Comparison of ENCODE assay signal across 8 cellular contexts in genomic region chr7:155598810-155599210, GRCh38. TPM values are rescaled to one million over a fixed set of nuclear protein-coding genes. Genes with fewer than 3 reads are reported as not detected.
A peak's percentile ranks its signal among the peaks of the same experiment; 100 is the strongest.
DNase-seq lines count a peak whose midpoint lies in the region; ATAC-seq and TF ChIP-seq lines count a peak whose summit lies in the region.

No MANE protein-coding gene starts in this region.

- H3K27ac Mint-ChIP-seq in activated CD4-positive, alpha-beta T cell treated with anti-CD3 and anti-CD28 coated beads for 36 hours: no peak overlapping the region

- peak; percentile 29 for DNase-seq in GM12864 (ENCODE audit: low read depth)
- DNase-seq in NCI-H2227 (lab: John Stamatoyannopoulos, UW; ENCODE audit: unreplicated experiment): peak; percentile 89
- DNase-seq in activated CD4-positive, alpha-beta T cell treated with anti-CD3 and anti-CD28 coated beads for 36 hours: peak; percentile 91
- DNase-seq in cerebellum (ENCODE audit: low spot score): peak; percentile 84
- peak; percentile 52 to 90 for DNase-seq in left colon
- peak; percentile 92 for DNase-seq in stimulated activated CD4-positive, alpha-beta T cell treated with anti-CD3 and anti-CD28 coated beads, Interleukin-2, amount 100 ng/mL, for 48 hours

- peak; percentile 66 for ATAC-seq in HG03095 (IDR thresholded peaks at IDR 0.05; ENCODE audit: unreplicated experiment)
- peak; percentile 78 for ATAC-seq in activated CD4-positive, alpha-beta T cell treated with anti-CD3 and anti-CD28 coated beads for 36 hours
- ATAC-seq in left colon: peak; percentile 84
- ATAC-seq in HG02610 (IDR thresholded peaks at IDR 0.05; ENCODE audit: unreplicated experiment): no peak

- no peaks in the 10 kb centered on the region for H3K36me3 Mint-ChIP-seq in activated CD4-positive, alpha-beta T cell treated with anti-CD3 and anti-CD28 coated beads for 36 hours (ENCODE audit: low read depth)

- no peak overlapping the region for H3K4me3 Mint-ChIP-seq in activated CD4-positive, alpha-beta T cell treated with anti-CD3 and anti-CD28 coated beads for 36 hours

- H3K27me3 Mint-ChIP-seq in activated CD4-positive, alpha-beta T cell treated with anti-CD3 and anti-CD28 coated beads for 36 hours: peaks cover 27% of the 10 kb centered on the region

- no peaks in the 10 kb centered on the region for H3K9me3 Mint-ChIP-seq in activated CD4-positive, alpha-beta T cell treated with anti-CD3 and anti-CD28 coated beads for 36 hours (ENCODE audit: low read depth)

- CTCF ChIA-PET in activated CD4-positive, alpha-beta T cell treated with anti-CD3 and anti-CD28 coated beads for 36 hours (lab: Charles Lee): interaction anchor here (0.6 to 5.2 kb wide), 46 partner anchors 11 to 686 kb away, joined by 3 to 101 read pairs (median 5); partner anchors contain the start of gene RBM33

- intact Hi-C loops in activated CD4-positive, alpha-beta T cell treated with anti-CD3 and anti-CD28 coated beads for 36 hours (cut with DNase I, micrococcal nuclease): loop anchor here (1.0 to 2.0 kb wide), 4 partner anchors 46 to 169 kb away; partner anchors contain the start of gene RBM33 (in 1 of the 2)
- intact Hi-C loops in left colon (cut with DNase I, micrococcal nuclease): loop anchor here in 1 of 2 donors (5.0 kb wide), 1 partner anchor 138 kb away; no protein-coding TSS in a partner anchor

- H3K4me1 Mint-ChIP-seq in activated CD4-positive, alpha-beta T cell treated with anti-CD3 and anti-CD28 coated beads for 36 hours: peaks cover 9% of the 10 kb centered on the region

- peak; percentile 91 for TF ChIP-seq CTCF in GM12864 (IDR thresholded peaks at IDR 0.05; ENCODE audit: low read depth, low read length, missing control alignments)

- POLR2A ChIA-PET in activated CD4-positive, alpha-beta T cell treated with anti-CD3 and anti-CD28 coated beads for 36 hours (lab: Charles Lee): no interaction called here

- H3K4me3 ChIP-seq in GM12864 (ENCODE audit: low read depth, low read length): no peak overlapping the region

RNA-seq across cellular contexts. Expression of gene RBM33, which starts 45.7 kb away (rescaled TPM):
- total RNA-seq in activated CD4-positive, alpha-beta T cell treated with anti-CD3 and anti-CD28 coated beads for 36 hours: 10 to 100 TPM; 67.6 to 81.1 TPM
- total RNA-seq in cerebellum (61.8 TPM), left colon (10 to 100 TPM; 59.1 to 61.1 TPM)

RNA-seq across cellular contexts. Expression of gene CNPY1, which starts 52.5 kb away (rescaled TPM):
- total RNA-seq in activated CD4-positive, alpha-beta T cell treated with anti-CD3 and anti-CD28 coated beads for 36 hours: not detected
- 19.4 TPM for total RNA-seq in cerebellum
- not detected for total RNA-seq in left colon

Comparison
In these comparisons a context has a peak if more than half of its experiments do, and no peak if none do; other contexts are left out.
1. DNase-seq: peak in every context shown above with its lines; median percentile 92 in stimulated activated CD4-positive, alpha-beta T cell treated with anti-CD3 and anti-CD28 coated beads, Interleukin-2, amount 100 ng/mL, for 48 hours; 91 in activated CD4-positive, alpha-beta T cell treated with anti-CD3 and anti-CD28 coated beads for 36 hours; 89 in NCI-H2227; 84 in cerebellum; 71 in left colon; 29 in GM12864.
2. RNA of gene CNPY1, which starts 52.5 kb away (total RNA-seq): 19.4 TPM in cerebellum (single experiment); not detected in activated CD4-positive, alpha-beta T cell treated with anti-CD3 and anti-CD28 coated beads for 36 hours and not detected in left colon; every median in the first group is over 10 times any median in the second.